13 cellular contexts compared by ENCODE assay signal in genomic region chr13:25977216-25977615, GRCh38.
DNase-seq lines count a peak whose midpoint lies in the region; ATAC-seq, FAIRE-seq and TF ChIP-seq lines count a peak whose summit lies in the region.
"Had no signal": no experiment of that assay in that cellular context is flagged by ENCODE, and none has a peak within 500 bp of the region (broad histone marks: within the 10 kb centered on the region; RNA-seq: fewer than 3 reads in every experiment).

No MANE protein-coding gene starts in this region.

- no peaks in the 10 kb centered on the region for H3K79me2 ChIP-seq in GM23248 (ENCODE audit: insufficient read depth)

- no peak overlapping the region for H2AFZ ChIP-seq in GM23248

- H3K27ac ChIP-seq in pancreas, result peak overlapping the region in 3 of 4 donors; percentile 27 to 47 (median 34)
- no peak overlapping the region for H3K27ac ChIP-seq in GM23248
- H3K27ac ChIP-seq: A549, suprapubic skin had no signal

- H3K4me2 ChIP-seq in GM23248 (ENCODE audit: unreplicated experiment), result no peak overlapping the region
- H3K4me2 ChIP-seq: A549 had no signal

- peak; percentile 74 to 88 (median 80) for ATAC-seq in pancreas
- ATAC-seq in GM18873 (IDR thresholded peaks at IDR 0.05; ENCODE audit: low FRiP score, unreplicated experiment), result no peak
- ATAC-seq: A549 had no signal

- H4K20me1 ChIP-seq in GM23248 (ENCODE audit: insufficient read depth), result no peaks in the 10 kb centered on the region

- TF ChIP-seq CTCF in epithelial cell of proximal tubule (conservative IDR thresholded peaks at IDR 0.05; ENCODE audit: low read depth, low read length) (no peak), pancreas (IDR thresholded peaks at IDR 0.05) (no peak)

- H3K4me1 ChIP-seq in pancreas, result no peaks in the 10 kb centered on the region
- H3K4me1 ChIP-seq in GM23248 (ENCODE audit: insufficient read depth), result no peaks in the 10 kb centered on the region
- H3K4me1 ChIP-seq: A549, suprapubic skin had no signal

- peaks cover 0 to 5% (median 0%) of the 10 kb centered on the region in 4 donors for H3K27me3 ChIP-seq in pancreas
- peaks cover 12% of the 10 kb centered on the region for H3K27me3 ChIP-seq in GM23248 (replicated peaks; ENCODE audit: insufficient read depth)

- in situ Hi-C loops in GM23248 (cut with MboI), result loop anchor here (10.0 kb wide), 1 partner anchor 62 kb away; no protein-coding TSS in a partner anchor

- intact Hi-C loops in pancreas (cut with DNase I), result no loop called here

- H3F3A ChIP-seq in GM23248 (ENCODE audit: insufficient read depth), result no peaks in the 10 kb centered on the region

- FAIRE-seq in pancreas (lab: Jason Lieb, UNC), result no peak
- FAIRE-seq: A549 had no signal

- peak overlapping the region; percentile 41 for H3K4me3 ChIP-seq in epithelial cell of proximal tubule (ENCODE audit: low read depth, low read length)
- peak overlapping the region in 1 of 4 donors; percentile 11 for H3K4me3 ChIP-seq in pancreas
- no peak overlapping the region for H3K4me3 ChIP-seq in GM23248
- H3K4me3 ChIP-seq: A549, suprapubic skin had no signal

- DNase-seq in NCI-H1417 (lab: John Stamatoyannopoulos, UW) (peak in 2 of 3 experiments; percentile 28 to 74), NCI-H1417 treated with DMSO at 0.1 percent for 48 hours (lab: John Stamatoyannopoulos, UW) (no peak), NCI-H748 treated with DMSO at 0.1 percent for 48 hours (lab: John Stamatoyannopoulos, UW) (peak; percentile 97), epithelial cell of proximal tubule (ENCODE audit: low read depth) (peak; percentile 74), pancreas (peak in 2 of 6 donors; percentile 20 to 24), nucleus accumbens (lab: John Stamatoyannopoulos, UW) (no peak), GM23248 (no peak)
- DNase-seq: activated effector memory CD4-positive, alpha-beta T cell treated with Interleukin-2 at 50 U/mL for 16 hours; NCI-H1694; stimulated activated CD4-positive, alpha-beta T cell treated with anti-CD3 and anti-CD28 coated beads, Interleukin-4, amount 100 ng/mL, for 1 hour had no signal

- H3K9me2 ChIP-seq in GM23248 (ENCODE audit: insufficient read depth), result no peaks in the 10 kb centered on the region

- H3K36me3 ChIP-seq in pancreas (no peaks in the 10 kb centered on the region), GM23248 (ENCODE audit: low read depth) (no peaks in the 10 kb centered on the region)
- H3K36me3 ChIP-seq: suprapubic skin had no signal

- H3K9me3 ChIP-seq in pancreas, result no peaks in the 10 kb centered on the region
- H3K9me3 ChIP-seq in GM23248 (ENCODE audit: low read depth), result no peaks in the 10 kb centered on the region
- H3K9me3 ChIP-seq: A549, suprapubic skin had no signal

- H3K9ac ChIP-seq in GM23248, result no peak overlapping the region

- 10 to 13% methylated on average over 10 of the region's 10 CpGs for WGBS in pancreas, 2 donors
- 72 to 75% methylated on average over 10 of the region's 10 CpGs for WGBS in GM23248 (ENCODE audit: low coverage in 1 of 2, low lambda C conversion rate in 2 of 2, missing lambda C conversion rate in 2 of 2), 2 experiments

Comparison
In these comparisons a context has a peak if more than half of its experiments do, and no peak if none do; other contexts are left out.
1. DNase-seq: peak in NCI-H1417 (2 of 3), NCI-H748 treated with DMSO at 0.1 percent for 48 hours (single experiment) and epithelial cell of proximal tubule (single experiment); none in NCI-H1417 treated with DMSO at 0.1 percent for 48 hours (single experiment), nucleus accumbens (0 of 56) and GM23248 (single experiment).